8 cellular contexts compared by ENCODE assay signal in genomic region chr5:160009591-160009989, GRCh38. TPM values are rescaled to one million over a fixed set of nuclear protein-coding genes. Genes with fewer than 3 reads are reported as not detected.
DNase-seq lines count a peak whose midpoint lies in the region; ATAC-seq and TF ChIP-seq lines count a peak whose summit lies in the region.

No MANE protein-coding gene starts in this region.

- WGBS in prostate gland = 4% methylated on average over 11 of the region's 11 CpGs

- peak overlapping the region; percentile 94 for H3K4me3 Mint-ChIP-seq in activated T-cell treated with anti-CD3 and anti-CD28 coated beads, Interleukin-2, amount 50 U/mL, for 4 hours

- no peak for DNase-seq in activated T-cell treated with anti-CD3 and anti-CD28 coated beads, Interleukin-2, amount 50 U/mL, for 4 hours
- DNase-seq in activated T-cell treated with anti-CD3 and anti-CD28 coated beads, Interleukin-2, amount 50 U/mL, for 1 hour = no peak
- DNase-seq in SJSA1 (ENCODE audit: low read depth in 1 of 2, low spot score in 2 of 2) = no peak
- no peak for DNase-seq in fibroblast of mammary gland (ENCODE audit: low read depth)
- no peak for DNase-seq in prostate gland (ENCODE audit: low spot score)
- DNase-seq in cerebellar cortex (ENCODE audit: low spot score) = no peak
- no peak for DNase-seq in C1 segment of cervical spinal cord (lab: John Stamatoyannopoulos, UW)
- no peak for DNase-seq in stimulated activated CD4-positive, alpha-beta T cell treated with anti-CD3 and anti-CD28 coated beads, Interleukin-4, amount 100 ng/mL, for 24 hours

- peaks cover 7% of the 10 kb centered on the region for H3K4me1 ChIP-seq in SJSA1 (replicated peaks)
- H3K4me1 ChIP-seq in prostate gland (replicated peaks) = peaks cover 8% of the 10 kb centered on the region

- no peak for ATAC-seq in activated T-cell treated with anti-CD3 and anti-CD28 coated beads, Interleukin-2, amount 50 U/mL, for 4 hours

- H3K4me3 ChIP-seq in SJSA1 (peak overlapping the region; percentile 52), fibroblast of mammary gland (ENCODE audit: control insufficient read depth, low read depth, low read length) (peak overlapping the region; percentile 73), prostate gland (peak overlapping the region; percentile 50 to 79)

- TF ChIP-seq POLR2A in prostate gland (IDR thresholded peaks at IDR 0.05) = no peak

- no peaks in the 10 kb centered on the region for H3K9me3 Mint-ChIP-seq in activated T-cell treated with anti-CD3 and anti-CD28 coated beads, Interleukin-2, amount 50 U/mL, for 4 hours

- TF ChIP-seq CTCF in fibroblast of mammary gland (conservative IDR thresholded peaks at IDR 0.05; ENCODE audit: control insufficient read depth, insufficient read depth, low read depth, low read length) = no peak
- no peak for TF ChIP-seq CTCF in prostate gland (IDR thresholded peaks at IDR 0.05)

- intact Hi-C loops in prostate gland (cut with DNase I) = no loop called here

- H3K27ac ChIP-seq in SJSA1 = no peak overlapping the region
- peak overlapping the region in 1 of 2 donors; percentile 79 for H3K27ac ChIP-seq in prostate gland

- peaks cover 33% of the 10 kb centered on the region for H3K36me3 ChIP-seq in SJSA1
- no peaks in the 10 kb centered on the region for H3K36me3 ChIP-seq in prostate gland

- peaks cover 12% of the 10 kb centered on the region for H3K36me3 Mint-ChIP-seq in activated T-cell treated with anti-CD3 and anti-CD28 coated beads, Interleukin-2, amount 50 U/mL, for 4 hours (ENCODE audit: insufficient read depth)

- H3K27me3 ChIP-seq in SJSA1 (replicated peaks) (no peaks in the 10 kb centered on the region), prostate gland (replicated peaks; ENCODE audit: insufficient read depth) (no peaks in the 10 kb centered on the region)

- H3K27me3 Mint-ChIP-seq in activated T-cell treated with anti-CD3 and anti-CD28 coated beads, Interleukin-2, amount 50 U/mL, for 4 hours (ENCODE audit: low read depth) = no peaks in the 10 kb centered on the region

- peaks cover 28% of the 10 kb centered on the region for H3K4me1 Mint-ChIP-seq in activated T-cell treated with anti-CD3 and anti-CD28 coated beads, Interleukin-2, amount 50 U/mL, for 4 hours (ENCODE audit: low read depth)

- no peaks in the 10 kb centered on the region for H3K9me3 ChIP-seq in SJSA1 (replicated peaks)
- H3K9me3 ChIP-seq in prostate gland = no peaks in the 10 kb centered on the region

RNA-seq across cellular contexts. Expression of gene TTC1, which starts 0.7 kb away (rescaled TPM):
- 10 to 100 TPM; 88.5 to 88.6 (median 88.6) TPM for total RNA-seq in activated T-cell treated with anti-CD3 and anti-CD28 coated beads, Interleukin-2, amount 50 U/mL, for 4 hours
- 97.9 and 101 TPM in 2 replicates for total RNA-seq in SJSA1 (2014; rRNA removed; shearing (Covaris generic))
- 10 to 100 TPM; 30.6 to 34.2 TPM for total RNA-seq in prostate gland
